Comparison of ENCODE assay signal across 18 cellular contexts in genomic region chr6:37306026-37306425, GRCh38. TPM values are rescaled to one million over a fixed set of nuclear protein-coding genes. Genes with fewer than 3 reads are reported as not detected.
DNase-seq lines count a peak whose midpoint lies in the region; ATAC-seq and TF ChIP-seq lines count a peak whose summit lies in the region.
"Had no signal": no experiment of that assay in that cellular context is flagged by ENCODE, and none has a peak within 500 bp of the region (broad histone marks: within the 10 kb centered on the region; RNA-seq: fewer than 3 reads in every experiment).

No MANE protein-coding gene starts in this region.

- DNase-seq in DND-41, result no peak
- peak; percentile 42 for DNase-seq in HPDE6-E6E7 (ENCODE audit: extremely low spot score)
- DNase-seq in RWPE2 (ENCODE audit: low spot score), result no peak
- peak; percentile 63 for DNase-seq in epithelial cell of esophagus (ENCODE audit: low read depth)
- no peak for DNase-seq in Right ventricle myocardium inferior (ENCODE audit: missing footprints)
- DNase-seq in pons (ENCODE audit: low spot score), result no peak
- no peak for DNase-seq in left ventricle myocardium inferior
- DNase-seq: ACHN; Calu3; CD4-positive, alpha-beta T cell; KG1; MG63; NCI-H187 treated with DMSO at 0.1 percent for 48 hours; NCI-H2171 treated with DMSO at 0.1 percent for 48 hours; OCI-M1; RPMI8226 had no signal

- H3K4me3 ChIP-seq in DND-41 (ENCODE audit: low read depth in 1 of 2, low read length in 2 of 2) (no peak overlapping the region), RWPE2 (ENCODE audit: severe bottlenecking) (no peak overlapping the region), epithelial cell of esophagus (ENCODE audit: low read length) (no peak overlapping the region), left ventricle myocardium inferior (no peak overlapping the region)
- H3K4me3 ChIP-seq: HAP-1, MG63 had no signal

- no peaks in the 10 kb centered on the region for H4K20me1 ChIP-seq in DND-41 (ENCODE audit: insufficient read depth, low read length)

- H3K4me2 ChIP-seq in DND-41 (ENCODE audit: insufficient read depth, low read length), result no peak overlapping the region

- peak overlapping the region; percentile 22; the same call in 1 of the 2 replicates for H3K27ac ChIP-seq in DND-41 (ENCODE audit: low read length)
- no peak overlapping the region for H3K27ac ChIP-seq in RWPE2 (ENCODE audit: poor library complexity, severe bottlenecking)
- no peak overlapping the region for H3K27ac ChIP-seq in left ventricle myocardium inferior (replicated peaks)

- H3K9me3 ChIP-seq in DND-41 (ENCODE audit: insufficient read depth, low read length, severe bottlenecking), result no peaks in the 10 kb centered on the region
- no peaks in the 10 kb centered on the region for H3K9me3 ChIP-seq in RWPE2 (ENCODE audit: severe bottlenecking)
- H3K9me3 ChIP-seq in left ventricle myocardium inferior (replicated peaks), result no peaks in the 10 kb centered on the region
- H3K9me3 ChIP-seq: HAP-1, MG63 had no signal

- no peak overlapping the region for H3K9ac ChIP-seq in DND-41 (ENCODE audit: low read depth, low read length)

- no peak overlapping the region for H2AFZ ChIP-seq in DND-41 (ENCODE audit: low read depth, low read length)

- H3K4me1 ChIP-seq in DND-41 (ENCODE audit: insufficient read depth, low read length), result peaks cover 39% of the 10 kb centered on the region
- H3K4me1 ChIP-seq in RWPE2 (ENCODE audit: insufficient read depth, poor library complexity, severe bottlenecking), result peaks cover 8% of the 10 kb centered on the region
- peaks cover 24% of the 10 kb centered on the region for H3K4me1 ChIP-seq in left ventricle myocardium inferior
- H3K4me1 ChIP-seq: HAP-1 had no signal

- 0 out of 2 replicates have a peak, but pooled peaks cover 3% of the 10 kb centered on the region for H3K79me2 ChIP-seq in DND-41 (ENCODE audit: insufficient read depth, low read length)

- ATAC-seq in DND-41 (ENCODE audit: insufficient read depth, low read depth) (no peak), RWPE2 (ENCODE audit: low read depth) (peak; percentile 74), Right ventricle myocardium inferior (no peak), HG03135 (IDR thresholded peaks at IDR 0.05; ENCODE audit: unreplicated experiment) (no peak)

- H3K27me3 ChIP-seq in DND-41 (ENCODE audit: insufficient read depth, low read length, poor library complexity), result no peaks in the 10 kb centered on the region
- no peaks in the 10 kb centered on the region for H3K27me3 ChIP-seq in RWPE2 (ENCODE audit: insufficient read depth, poor library complexity, severe bottlenecking)
- H3K27me3 ChIP-seq in left ventricle myocardium inferior (ENCODE audit: low read depth), result no peaks in the 10 kb centered on the region
- H3K27me3 ChIP-seq: MG63 had no signal

- no peak for TF ChIP-seq CTCF in DND-41 (IDR thresholded peaks at IDR 0.05; ENCODE audit: borderline replicate concordance, extremely low read depth, low read length, poor library complexity, severe bottlenecking)
- no peak for TF ChIP-seq CTCF in RWPE2 (IDR thresholded peaks at IDR 0.05; ENCODE audit: poor library complexity, severe bottlenecking)
- TF ChIP-seq CTCF in epithelial cell of esophagus (IDR thresholded peaks at IDR 0.05; ENCODE audit: insufficient read depth, low read depth, low read length, missing control alignments), result no peak
- TF ChIP-seq CTCF in left ventricle myocardium inferior (IDR thresholded peaks at IDR 0.05; ENCODE audit: borderline replicate concordance), result no peak

- H3K36me3 ChIP-seq in DND-41 (ENCODE audit: insufficient read depth, low read length), result peaks cover 78% of the 10 kb centered on the region
- H3K36me3 ChIP-seq in RWPE2 (ENCODE audit: low read depth), result peaks cover 10% of the 10 kb centered on the region
- H3K36me3 ChIP-seq in left ventricle myocardium inferior, result peaks cover 29% of the 10 kb centered on the region

- intact Hi-C loops in Right ventricle myocardium inferior (cut with DNase I) (no loop called here), left ventricle myocardium inferior (cut with micrococcal nuclease) (no loop called here)

RNA-seq across cellular contexts. Expression of gene RNF8, which starts 47.8 kb away (rescaled TPM):
- 14.9 TPM for total RNA-seq in Right ventricle myocardium inferior
- total RNA-seq in left ventricle myocardium inferior, result 16.1 TPM

RNA-seq across cellular contexts. Expression of gene TMEM217, which starts 48.1 kb away (rescaled TPM):
- total RNA-seq in Right ventricle myocardium inferior, result 0.30 TPM
- 0.80 TPM for total RNA-seq in left ventricle myocardium inferior

RNA-seq across cellular contexts. Expression of gene TBC1D22B, which starts 48.5 kb away (rescaled TPM):
- total RNA-seq in Right ventricle myocardium inferior, result 6.3 TPM
- total RNA-seq in left ventricle myocardium inferior, result 6.1 TPM

Comparison
In these comparisons a context has a peak if more than half of its experiments do, and no peak if none do; other contexts are left out.
1. DNase-seq: peak in HPDE6-E6E7 (single experiment) and epithelial cell of esophagus (single experiment); none in DND-41 (single experiment), RWPE2 (single experiment), Right ventricle myocardium inferior (single experiment), pons (single experiment) and left ventricle myocardium inferior (single experiment).